ENCODE assay signal across 1 cellular context in the genomic region with DNA sequence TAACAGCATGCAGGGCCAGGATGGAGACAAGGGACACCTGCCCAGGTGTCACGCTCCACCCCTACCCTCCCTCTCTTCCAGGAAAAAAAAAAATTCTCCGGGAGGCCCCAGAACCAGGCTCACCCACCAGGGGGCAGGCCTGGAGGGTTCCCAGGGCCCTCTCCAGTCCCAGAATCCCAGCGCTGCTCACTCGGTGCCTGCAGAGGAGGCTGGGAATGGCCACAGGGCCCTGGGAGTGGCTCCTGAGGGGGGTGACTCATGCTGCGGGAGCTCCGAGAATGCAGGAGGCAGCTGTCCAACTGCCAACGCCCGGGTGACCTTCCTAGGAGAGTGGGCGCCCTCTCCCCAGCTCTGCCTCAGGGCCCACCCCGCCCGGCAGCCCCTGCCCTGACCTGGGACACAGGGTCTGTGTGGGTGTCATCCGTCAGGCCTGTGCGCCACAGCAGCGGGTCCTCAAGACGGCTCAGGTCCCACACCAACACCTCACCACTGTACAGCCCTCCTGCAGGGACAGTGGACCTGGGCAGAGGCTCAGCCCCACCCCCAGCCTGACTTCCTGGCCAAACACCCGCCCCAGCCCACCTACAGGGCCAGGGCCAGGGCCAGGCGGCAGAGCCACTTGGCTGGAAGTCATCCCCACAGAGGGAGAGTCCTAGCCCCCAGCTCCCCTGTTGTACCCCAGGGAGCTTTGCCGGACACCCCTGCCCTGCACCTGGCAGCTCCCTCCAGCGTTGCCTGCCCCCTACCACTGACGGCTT.
A peak's percentile ranks its signal among the peaks of the same experiment; 100 is the strongest.
TF ChIP-seq lines count a peak whose summit lies in the region.

No MANE protein-coding gene starts in this region.

TF ChIP-seq in HepG2, 621 proteins besides CTCF, POLR2A, EP300 and RAD21 (continued from another document and continues in another):
- TF ChIP-seq, protein P1, sequence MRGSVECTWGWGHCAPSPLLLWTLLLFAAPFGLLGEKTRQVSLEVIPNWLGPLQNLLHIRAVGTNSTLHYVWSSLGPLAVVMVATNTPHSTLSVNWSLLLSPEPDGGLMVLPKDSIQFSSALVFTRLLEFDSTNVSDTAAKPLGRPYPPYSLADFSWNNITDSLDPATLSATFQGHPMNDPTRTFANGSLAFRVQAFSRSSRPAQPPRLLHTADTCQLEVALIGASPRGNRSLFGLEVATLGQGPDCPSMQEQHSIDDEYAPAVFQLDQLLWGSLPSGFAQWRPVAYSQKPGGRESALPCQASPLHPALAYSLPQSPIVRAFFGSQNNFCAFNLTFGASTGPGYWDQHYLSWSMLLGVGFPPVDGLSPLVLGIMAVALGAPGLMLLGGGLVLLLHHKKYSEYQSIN (CRISPR knock-in tag; IDR thresholded peaks at IDR 0.05; ENCODE audit: borderline replicate concordance): no peak
- peak; percentile 79; the same call in 1 of the 2 replicates for TF ChIP-seq SRY (CRISPR knock-in tag; IDR thresholded peaks at IDR 0.05)
- TF ChIP-seq HNRNPL (IDR thresholded peaks at IDR 0.05; ENCODE audit: low read depth, low read length): peak; percentile 45; the same call in 1 of the 2 replicates
- TF ChIP-seq, protein P2, sequence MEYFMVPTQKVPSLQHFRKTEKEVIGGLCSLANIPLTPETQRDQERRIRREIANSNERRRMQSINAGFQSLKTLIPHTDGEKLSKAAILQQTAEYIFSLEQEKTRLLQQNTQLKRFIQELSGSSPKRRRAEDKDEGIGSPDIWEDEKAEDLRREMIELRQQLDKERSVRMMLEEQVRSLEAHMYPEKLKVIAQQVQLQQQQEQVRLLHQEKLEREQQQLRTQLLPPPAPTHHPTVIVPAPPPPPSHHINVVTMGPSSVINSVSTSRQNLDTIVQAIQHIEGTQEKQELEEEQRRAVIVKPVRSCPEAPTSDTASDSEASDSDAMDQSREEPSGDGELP (IDR thresholded peaks at IDR 0.05; ENCODE audit: borderline replicate concordance, low read depth): peak; percentile 87; the same call in 1 of the 2 replicates
- TF ChIP-seq HOXD1 (CRISPR knock-in tag; IDR thresholded peaks at IDR 0.05): peak; percentile 59; the same call in 1 of the 2 replicates
- TF ChIP-seq, protein P3, sequence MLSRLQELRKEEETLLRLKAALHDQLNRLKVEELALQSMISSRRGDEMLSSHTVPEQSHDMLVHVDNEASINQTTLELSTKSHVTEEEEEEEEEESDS (CRISPR knock-in tag; IDR thresholded peaks at IDR 0.05; ENCODE audit: borderline replicate concordance): no peak
- TF ChIP-seq ZBTB42 (CRISPR knock-in tag; IDR thresholded peaks at IDR 0.05): peak; percentile 58; the same call in 1 of the 2 replicates
- TF ChIP-seq PAWR (CRISPR knock-in tag; IDR thresholded peaks at IDR 0.05; ENCODE audit: borderline replicate concordance): no peak
- 0 out of 2 replicates have a peak, but pooled peaks have one; percentile 35 for TF ChIP-seq SMAD1 (CRISPR knock-in tag; IDR thresholded peaks at IDR 0.05; ENCODE audit: borderline replicate concordance, low read depth)
- TF ChIP-seq ZFX (CRISPR knock-in tag; IDR thresholded peaks at IDR 0.05; ENCODE audit: low read depth): peak; percentile 38; the same call in 1 of the 2 replicates
- peak; percentile 41; the same call in 1 of the 3 replicates for TF ChIP-seq MXI1 (IDR thresholded peaks at IDR 0.05; ENCODE audit: borderline replicate concordance, low read depth, low read length)
- TF ChIP-seq ZFP36L2 (CRISPR knock-in tag; IDR thresholded peaks at IDR 0.05): no peak
- TF ChIP-seq FOSL2 (CRISPR knock-in tag; IDR thresholded peaks at IDR 0.05): peak; percentile 99
- TF ChIP-seq BHLHE40 (IDR thresholded peaks at IDR 0.05; ENCODE audit: low read length): 0 out of 2 replicates have a peak, but pooled peaks have one; percentile 2
- 0 out of 2 replicates have a peak, but pooled peaks have one; percentile 35 for TF ChIP-seq ETV5 (CRISPR knock-in tag; IDR thresholded peaks at IDR 0.05; ENCODE audit: borderline replicate concordance)
- TF ChIP-seq MAZ (IDR thresholded peaks at IDR 0.05; ENCODE audit: borderline replicate concordance, low read depth, low read length): peak; percentile 51; the same call in 1 of the 2 replicates
- no peak; the same call in 1 of the 2 replicates for TF ChIP-seq MAZ (CRISPR knock-in tag; IDR thresholded peaks at IDR 0.05; ENCODE audit: low read depth)
- TF ChIP-seq PHF8 (CRISPR knock-in tag; IDR thresholded peaks at IDR 0.05): peak; percentile 62; the same call in 1 of the 2 replicates
- TF ChIP-seq, protein P4, sequence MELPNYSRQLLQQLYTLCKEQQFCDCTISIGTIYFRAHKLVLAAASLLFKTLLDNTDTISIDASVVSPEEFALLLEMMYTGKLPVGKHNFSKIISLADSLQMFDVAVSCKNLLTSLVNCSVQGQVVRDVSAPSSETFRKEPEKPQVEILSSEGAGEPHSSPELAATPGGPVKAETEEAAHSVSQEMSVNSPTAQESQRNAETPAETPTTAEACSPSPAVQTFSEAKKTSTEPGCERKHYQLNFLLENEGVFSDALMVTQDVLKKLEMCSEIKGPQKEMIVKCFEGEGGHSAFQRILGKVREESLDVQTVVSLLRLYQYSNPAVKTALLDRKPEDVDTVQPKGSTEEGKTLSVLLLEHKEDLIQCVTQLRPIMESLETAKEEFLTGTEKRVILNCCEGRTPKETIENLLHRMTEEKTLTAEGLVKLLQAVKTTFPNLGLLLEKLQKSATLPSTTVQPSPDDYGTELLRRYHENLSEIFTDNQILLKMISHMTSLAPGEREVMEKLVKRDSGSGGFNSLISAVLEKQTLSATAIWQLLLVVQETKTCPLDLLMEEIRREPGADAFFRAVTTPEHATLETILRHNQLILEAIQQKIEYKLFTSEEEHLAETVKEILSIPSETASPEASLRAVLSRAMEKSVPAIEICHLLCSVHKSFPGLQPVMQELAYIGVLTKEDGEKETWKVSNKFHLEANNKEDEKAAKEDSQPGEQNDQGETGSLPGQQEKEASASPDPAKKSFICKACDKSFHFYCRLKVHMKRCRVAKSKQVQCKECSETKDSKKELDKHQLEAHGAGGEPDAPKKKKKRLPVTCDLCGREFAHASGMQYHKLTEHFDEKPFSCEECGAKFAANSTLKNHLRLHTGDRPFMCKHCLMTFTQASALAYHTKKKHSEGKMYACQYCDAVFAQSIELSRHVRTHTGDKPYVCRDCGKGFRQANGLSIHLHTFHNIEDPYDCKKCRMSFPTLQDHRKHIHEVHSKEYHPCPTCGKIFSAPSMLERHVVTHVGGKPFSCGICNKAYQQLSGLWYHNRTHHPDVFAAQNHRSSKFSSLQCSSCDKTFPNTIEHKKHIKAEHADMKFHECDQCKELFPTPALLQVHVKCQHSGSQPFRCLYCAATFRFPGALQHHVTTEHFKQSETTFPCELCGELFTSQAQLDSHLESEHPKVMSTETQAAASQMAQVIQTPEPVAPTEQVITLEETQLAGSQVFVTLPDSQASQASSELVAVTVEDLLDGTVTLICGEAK (IDR thresholded peaks at IDR 0.05): no peak
- TF ChIP-seq, protein P4 (CRISPR knock-in tag; IDR thresholded peaks at IDR 0.05): peak; percentile 48; the same call in 1 of the 2 replicates
- no peak for TF ChIP-seq ZNF570 (CRISPR knock-in tag; IDR thresholded peaks at IDR 0.05; ENCODE audit: borderline replicate concordance)
- TF ChIP-seq U2AF2 (IDR thresholded peaks at IDR 0.05; ENCODE audit: low read depth, low read length): no peak
- TF ChIP-seq RCOR2 (CRISPR knock-in tag; IDR thresholded peaks at IDR 0.05): 0 out of 2 replicates have a peak, but pooled peaks have one; percentile 35
- no peak for TF ChIP-seq TSC22D2 (CRISPR knock-in tag; IDR thresholded peaks at IDR 0.05; ENCODE audit: borderline replicate concordance)
- TF ChIP-seq ZSCAN20 (CRISPR knock-in tag; IDR thresholded peaks at IDR 0.05; ENCODE audit: borderline replicate concordance): 0 out of 2 replicates have a peak, but pooled peaks have one; percentile 19
- peak; percentile 77; the same call in 1 of the 2 replicates for TF ChIP-seq ZBTB7A (CRISPR knock-in tag; IDR thresholded peaks at IDR 0.05)
- no peak for TF ChIP-seq ZNF329 (CRISPR knock-in tag; IDR thresholded peaks at IDR 0.05; ENCODE audit: low read depth)
- TF ChIP-seq SOX6 (IDR thresholded peaks at IDR 0.05): no peak
- TF ChIP-seq SOX6 (CRISPR knock-in tag; IDR thresholded peaks at IDR 0.05): 0 out of 2 replicates have a peak, but pooled peaks have one; percentile 2
- peak; percentile 37; the same call in 1 of the 2 replicates for TF ChIP-seq ARNT2 (CRISPR knock-in tag; IDR thresholded peaks at IDR 0.05; ENCODE audit: low read depth)
- TF ChIP-seq SOX13 (IDR thresholded peaks at IDR 0.05): no peak
- TF ChIP-seq SOX13 (CRISPR knock-in tag; conservative IDR thresholded peaks at IDR 0.05 in 1 of 2, IDR thresholded peaks at IDR 0.05 in 1 of 2): peak in 1 of 2 experiments; percentile 38; a peak in 1 of 4 replicates
- TF ChIP-seq GABPB1 (CRISPR knock-in tag; IDR thresholded peaks at IDR 0.05): peak; percentile 59
- TF ChIP-seq, protein P5, sequence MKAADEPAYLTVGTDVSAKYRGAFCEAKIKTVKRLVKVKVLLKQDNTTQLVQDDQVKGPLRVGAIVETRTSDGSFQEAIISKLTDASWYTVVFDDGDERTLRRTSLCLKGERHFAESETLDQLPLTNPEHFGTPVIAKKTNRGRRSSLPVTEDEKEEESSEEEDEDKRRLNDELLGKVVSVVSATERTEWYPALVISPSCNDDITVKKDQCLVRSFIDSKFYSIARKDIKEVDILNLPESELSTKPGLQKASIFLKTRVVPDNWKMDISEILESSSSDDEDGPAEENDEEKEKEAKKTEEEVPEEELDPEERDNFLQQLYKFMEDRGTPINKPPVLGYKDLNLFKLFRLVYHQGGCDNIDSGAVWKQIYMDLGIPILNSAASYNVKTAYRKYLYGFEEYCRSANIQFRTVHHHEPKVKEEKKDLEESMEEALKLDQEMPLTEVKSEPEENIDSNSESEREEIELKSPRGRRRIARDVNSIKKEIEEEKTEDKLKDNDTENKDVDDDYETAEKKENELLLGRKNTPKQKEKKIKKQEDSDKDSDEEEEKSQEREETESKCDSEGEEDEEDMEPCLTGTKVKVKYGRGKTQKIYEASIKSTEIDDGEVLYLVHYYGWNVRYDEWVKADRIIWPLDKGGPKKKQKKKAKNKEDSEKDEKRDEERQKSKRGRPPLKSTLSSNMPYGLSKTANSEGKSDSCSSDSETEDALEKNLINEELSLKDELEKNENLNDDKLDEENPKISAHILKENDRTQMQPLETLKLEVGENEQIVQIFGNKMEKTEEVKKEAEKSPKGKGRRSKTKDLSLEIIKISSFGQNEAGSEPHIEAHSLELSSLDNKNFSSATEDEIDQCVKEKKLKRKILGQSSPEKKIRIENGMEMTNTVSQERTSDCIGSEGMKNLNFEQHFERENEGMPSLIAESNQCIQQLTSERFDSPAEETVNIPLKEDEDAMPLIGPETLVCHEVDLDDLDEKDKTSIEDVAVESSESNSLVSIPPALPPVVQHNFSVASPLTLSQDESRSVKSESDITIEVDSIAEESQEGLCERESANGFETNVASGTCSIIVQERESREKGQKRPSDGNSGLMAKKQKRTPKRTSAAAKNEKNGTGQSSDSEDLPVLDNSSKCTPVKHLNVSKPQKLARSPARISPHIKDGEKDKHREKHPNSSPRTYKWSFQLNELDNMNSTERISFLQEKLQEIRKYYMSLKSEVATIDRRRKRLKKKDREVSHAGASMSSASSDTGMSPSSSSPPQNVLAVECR (CRISPR knock-in tag; IDR thresholded peaks at IDR 0.05; ENCODE audit: borderline replicate concordance): peak; percentile 85
- TF ChIP-seq THAP11 (CRISPR knock-in tag; IDR thresholded peaks at IDR 0.05): no peak
- no peak for TF ChIP-seq ZNF24 (IDR thresholded peaks at IDR 0.05)
- TF ChIP-seq KLF12 (CRISPR knock-in tag; IDR thresholded peaks at IDR 0.05; ENCODE audit: borderline replicate concordance): peak; percentile 82
- TF ChIP-seq, protein P6, sequence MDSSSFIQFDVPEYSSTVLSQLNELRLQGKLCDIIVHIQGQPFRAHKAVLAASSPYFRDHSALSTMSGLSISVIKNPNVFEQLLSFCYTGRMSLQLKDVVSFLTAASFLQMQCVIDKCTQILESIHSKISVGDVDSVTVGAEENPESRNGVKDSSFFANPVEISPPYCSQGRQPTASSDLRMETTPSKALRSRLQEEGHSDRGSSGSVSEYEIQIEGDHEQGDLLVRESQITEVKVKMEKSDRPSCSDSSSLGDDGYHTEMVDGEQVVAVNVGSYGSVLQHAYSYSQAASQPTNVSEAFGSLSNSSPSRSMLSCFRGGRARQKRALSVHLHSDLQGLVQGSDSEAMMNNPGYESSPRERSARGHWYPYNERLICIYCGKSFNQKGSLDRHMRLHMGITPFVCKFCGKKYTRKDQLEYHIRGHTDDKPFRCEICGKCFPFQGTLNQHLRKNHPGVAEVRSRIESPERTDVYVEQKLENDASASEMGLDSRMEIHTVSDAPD (CRISPR knock-in tag; IDR thresholded peaks at IDR 0.05): peak; percentile 17; the same call in 1 of the 2 replicates
- peak; percentile 62 for TF ChIP-seq STAG1 (CRISPR knock-in tag; IDR thresholded peaks at IDR 0.05)
- TF ChIP-seq SAFB2 (CRISPR knock-in tag; IDR thresholded peaks at IDR 0.05; ENCODE audit: borderline replicate concordance, low read depth): no peak
- no peak for TF ChIP-seq NFIB (CRISPR knock-in tag; IDR thresholded peaks at IDR 0.05; ENCODE audit: borderline replicate concordance)
